Comparison of ENCODE assay signal across 8 cellular contexts in genomic region chr15:72118400-72118978, GRCh38. TPM values are rescaled to one million over a fixed set of nuclear protein-coding genes. Genes with fewer than 3 reads are reported as not detected.
DNase-seq lines count a peak whose midpoint lies in the region; ATAC-seq, FAIRE-seq and TF ChIP-seq lines count a peak whose summit lies in the region.

Gene SENP8, plus strand, starts transcription at chr15:72118403. Its CDS starts 21,221 bp downstream, at chr15:72139624.

- POLR2A ChIA-PET in BJ (lab: Charles Lee), result no interaction called here
- POLR2A ChIA-PET in activated CD8-positive, alpha-beta T cell treated with anti-CD3 and anti-CD28 coated beads, Interleukin-2, amount 10 ng/mL, durations not matched to agents 7 days and 5 days (lab: Charles Lee), result interaction anchor here (0.6 kb wide), 1 partner anchor 15 kb away, joined by 3 read pairs; no protein-coding TSS in a partner anchor

- peaks cover 4% of the 10 kb centered on the region for H3K27me3 Mint-ChIP-seq in activated CD8-positive, alpha-beta T cell treated with anti-CD3 and anti-CD28 coated beads, Interleukin-2, amount 10 ng/mL, durations not matched to agents 7 days and 5 days (ENCODE audit: low read depth)

- TF ChIP-seq CTCF in BJ (IDR thresholded peaks at IDR 0.05; ENCODE audit: insufficient read depth, low read depth, low read length) (no peak), cardiac muscle cell (IDR thresholded peaks at IDR 0.05; ENCODE audit: low read depth, low read length) (no peak), D721Med (IDR thresholded peaks at IDR 0.05; ENCODE audit: insufficient read depth, missing control alignments) (no peak)

- peak; percentile 29 for ATAC-seq in GM18909 (IDR thresholded peaks at IDR 0.05; ENCODE audit: poor library complexity, unreplicated experiment)
- ATAC-seq in HG03432 (IDR thresholded peaks at IDR 0.05; ENCODE audit: unreplicated experiment), result peak; percentile 21
- peak; percentile 52 for ATAC-seq in activated CD8-positive, alpha-beta T cell treated with anti-CD3 and anti-CD28 coated beads, Interleukin-2, amount 10 ng/mL, durations not matched to agents 7 days and 5 days
- peak; percentile 84 for ATAC-seq in sciatic nerve

- no peaks in the 10 kb centered on the region for H3K36me3 Mint-ChIP-seq in activated CD8-positive, alpha-beta T cell treated with anti-CD3 and anti-CD28 coated beads, Interleukin-2, amount 10 ng/mL, durations not matched to agents 7 days and 5 days (ENCODE audit: low read depth)

- CTCF ChIA-PET in BJ (lab: Yijun Ruan, JAX), result interaction anchor here (0.5 kb wide), 1 partner anchor 39 kb away, joined by 4 read pairs; no protein-coding TSS in a partner anchor
- CTCF ChIA-PET in activated CD8-positive, alpha-beta T cell treated with anti-CD3 and anti-CD28 coated beads, Interleukin-2, amount 10 ng/mL, durations not matched to agents 7 days and 5 days (lab: Charles Lee), result interaction anchor here (0.6 to 1.5 kb wide), 4 partner anchors 37 to 345 kb away, joined by 3 to 7 read pairs (median 3); no protein-coding TSS in a partner anchor

- no peak for FAIRE-seq in D721Med (lab: Jason Lieb, UNC)

- intact Hi-C loops in sciatic nerve (cut with DNase I), result no loop called here

- peaks cover 24% of the 10 kb centered on the region for H3K4me1 ChIP-seq in cardiac muscle cell (ENCODE audit: low read depth)

- no peaks in the 10 kb centered on the region for H3K36me3 ChIP-seq in BJ (ENCODE audit: control insufficient read depth, insufficient read depth, low read length)
- no peaks in the 10 kb centered on the region for H3K36me3 ChIP-seq in cardiac muscle cell

- peak within 1 kb of the TSS; percentile 98 for H3K27ac Mint-ChIP-seq in activated CD8-positive, alpha-beta T cell treated with anti-CD3 and anti-CD28 coated beads, Interleukin-2, amount 10 ng/mL, durations not matched to agents 7 days and 5 days

- DNase-seq in BJ (ENCODE audit: low read depth) (no peak), cardiac muscle cell (ENCODE audit: low read depth in 1 of 2, low spot score in 1 of 2) (no peak), sciatic nerve (ENCODE audit: low spot score) (no peak), NCI-H226 (no peak), D721Med (ENCODE audit: insufficient read length, low spot score) (no peak)
- no peak for DNase-seq in activated CD8-positive, alpha-beta T cell treated with anti-CD3 and anti-CD28 coated beads, Interleukin-2, amount 10 ng/mL, durations not matched to agents 7 days and 5 days

- peak within 1 kb of the TSS; percentile 96 for H3K4me3 ChIP-seq in BJ (ENCODE audit: low read depth, low read length)
- H3K4me3 ChIP-seq in cardiac muscle cell, result peak within 1 kb of the TSS; percentile 76

- H3K27ac ChIP-seq in cardiac muscle cell, result peak within 1 kb of the TSS; percentile 97

- H3K4me3 Mint-ChIP-seq in activated CD8-positive, alpha-beta T cell treated with anti-CD3 and anti-CD28 coated beads, Interleukin-2, amount 10 ng/mL, durations not matched to agents 7 days and 5 days, result peak within 1 kb of the TSS; percentile 95

- peaks cover 28% of the 10 kb centered on the region for H3K4me1 Mint-ChIP-seq in activated CD8-positive, alpha-beta T cell treated with anti-CD3 and anti-CD28 coated beads, Interleukin-2, amount 10 ng/mL, durations not matched to agents 7 days and 5 days (ENCODE audit: low read depth)

- H3K9me3 ChIP-seq in cardiac muscle cell (ENCODE audit: low read depth), result no peaks in the 10 kb centered on the region

- no peaks in the 10 kb centered on the region for H3K9me3 Mint-ChIP-seq in activated CD8-positive, alpha-beta T cell treated with anti-CD3 and anti-CD28 coated beads, Interleukin-2, amount 10 ng/mL, durations not matched to agents 7 days and 5 days (ENCODE audit: insufficient read depth)

- H3K27me3 ChIP-seq in BJ (ENCODE audit: control insufficient read depth, insufficient read depth, low read length) (no peaks in the 10 kb centered on the region), cardiac muscle cell (no peaks in the 10 kb centered on the region)

RNA-seq across cellular contexts. Expression of gene SENP8, which starts in this region (rescaled TPM):
- polyA plus RNA-seq in BJ (2011; rRNA removed) (3.1 and 6.0 TPM in 2 replicates), cardiac muscle cell (11.0 and 14.3 TPM in 2 replicates)
- 4.9 and 5.8 TPM in 2 replicates for polyA minus RNA-seq in BJ (2011; rRNA and poly(A)+ RNA removed)
- 1 to 10 TPM; 1.3 to 1.6 TPM for total RNA-seq in activated CD8-positive, alpha-beta T cell treated with anti-CD3 and anti-CD28 coated beads, Interleukin-2, amount 10 ng/mL, durations not matched to agents 7 days and 5 days
- total RNA-seq in cardiac muscle cell (4.2 and 4.6 TPM in 2 replicates), sciatic nerve (2.4 TPM)

Comparison
In these comparisons a context has a peak if more than half of its experiments do, and no peak if none do; other contexts are left out.
1. ATAC-seq: peak in every context shown above with its lines; median percentile 84 in sciatic nerve; 52 in activated CD8-positive, alpha-beta T cell treated with anti-CD3 and anti-CD28 coated beads, Interleukin-2, amount 10 ng/mL, durations not matched to agents 7 days and 5 days; 29 in GM18909; 21 in HG03432.